Comparison of ENCODE assay signal across 8 cellular contexts in genomic region chr17:3845361-3845753, GRCh38. TPM values are rescaled to one million over a fixed set of nuclear protein-coding genes. Genes with fewer than 3 reads are reported as not detected.
DNase-seq lines count a peak whose midpoint lies in the region; ATAC-seq and TF ChIP-seq lines count a peak whose summit lies in the region.

No MANE protein-coding gene starts in this region.

- H3K27me3 ChIP-seq in ACC112 (ENCODE audit: insufficient read depth, low read length) (no peaks in the 10 kb centered on the region), HUES64 (ENCODE audit: insufficient read depth, low read length) (no peaks in the 10 kb centered on the region), thyroid gland (no peaks in the 10 kb centered on the region)

- TF ChIP-seq POLR2A in thyroid gland (IDR thresholded peaks at IDR 0.05): no peak

- peaks cover 13% of the 10 kb centered on the region for H3K36me3 Mint-ChIP-seq in activated CD4-positive, alpha-beta memory T cell treated with anti-CD3 and anti-CD28 coated beads for 36 hours
- peaks cover 22% of the 10 kb centered on the region for H3K36me3 Mint-ChIP-seq in nephron (ENCODE audit: low read depth)

- CTCF ChIA-PET in activated CD4-positive, alpha-beta memory T cell treated with anti-CD3 and anti-CD28 coated beads for 36 hours (lab: Charles Lee): interaction anchor here (0.7 to 6.0 kb wide), 22 partner anchors 9 to 228 kb away, joined by 3 to 125 read pairs (median 6); partner anchors contain the start of genes ATP2A3, CAMKK1 and HASPIN

- peak overlapping the region; percentile 86 for H3K27ac Mint-ChIP-seq in activated CD4-positive, alpha-beta memory T cell treated with anti-CD3 and anti-CD28 coated beads for 36 hours
- peak overlapping the region; percentile 70 to 97 (median 93) for H3K27ac Mint-ChIP-seq in nephron

- H3K36me3 ChIP-seq in ACC112 (ENCODE audit: insufficient read depth, low read length): peaks cover 1% of the 10 kb centered on the region; the same call in 1 of the 2 replicates
- H3K36me3 ChIP-seq in HUES64 (ENCODE audit: insufficient read depth, low read length): peaks cover 39% of the 10 kb centered on the region
- peaks cover 0 to 10% of the 10 kb centered on the region in 2 donors for H3K36me3 ChIP-seq in thyroid gland

- under 1% methylated on average over 11 of the region's 11 CpGs for WGBS in HUES64
- 2 to 3% methylated on average over 7 to 11 of the region's 11 CpGs for WGBS in thyroid gland, 2 donors

- POLR2A ChIA-PET in activated CD4-positive, alpha-beta memory T cell treated with anti-CD3 and anti-CD28 coated beads for 36 hours (lab: Charles Lee): interaction anchor here (0.8 to 2.7 kb wide), 5 partner anchors 8 to 298 kb away, joined by 3 to 18 read pairs (median 5); partner anchors contain the start of genes CYB5D2 and ZZEF1

- peak overlapping the region; percentile 98 for H3K9ac ChIP-seq in HUES64 (ENCODE audit: low read depth, low read length)

- H3K4me3 ChIP-seq in ACC112 (ENCODE audit: low read depth, low read length) (peak overlapping the region; percentile 97), HUES64 (ENCODE audit: low read length) (peak overlapping the region; percentile 89), thyroid gland (replicated peaks in 1 of 3) (peak overlapping the region; percentile 90 to 95 (median 90))

- intact Hi-C loops in activated CD4-positive, alpha-beta memory T cell treated with anti-CD3 and anti-CD28 coated beads for 36 hours (cut with micrococcal nuclease): loop anchor here (1.0 to 5.0 kb wide), 3 partner anchors 48 to 108 kb away; partner anchors contain the start of gene CAMKK1
- intact Hi-C loops in thyroid gland (cut with DNase I): no loop called here

- H3K9me3 ChIP-seq in HUES64 (ENCODE audit: insufficient read depth, low read depth, low read length) (no peaks in the 10 kb centered on the region), thyroid gland (no peaks in the 10 kb centered on the region)

- H3K27me3 Mint-ChIP-seq in activated CD4-positive, alpha-beta memory T cell treated with anti-CD3 and anti-CD28 coated beads for 36 hours: no peaks in the 10 kb centered on the region
- H3K27me3 Mint-ChIP-seq in nephron (ENCODE audit: low read depth): no peaks in the 10 kb centered on the region

- peak overlapping the region; percentile 62; the same call in 1 of the 2 replicates for H3K27ac ChIP-seq in ACC112 (ENCODE audit: low read depth, low read length)
- peak overlapping the region; percentile 92 for H3K27ac ChIP-seq in HUES64 (ENCODE audit: low read depth, low read length)
- H3K27ac ChIP-seq in thyroid gland: peak overlapping the region; percentile 77 to 96 (median 88)

- ATAC-seq in GM19043 (IDR thresholded peaks at IDR 0.05; ENCODE audit: low read depth, unreplicated experiment) (peak; percentile 11), esophagus mucosa (peak; percentile 41)

- H2AFZ ChIP-seq in ACC112 (ENCODE audit: low read length, unreplicated experiment): no peak overlapping the region

- DNase-seq in activated CD4-positive, alpha-beta memory T cell treated with anti-CD3 and anti-CD28 coated beads for 36 hours: peak; percentile 79
- peak; percentile 33 to 40 for DNase-seq in thyroid gland
- no peak for DNase-seq in cerebellar nuclear complex (lab: John Stamatoyannopoulos, UW)

- H3K79me2 ChIP-seq in ACC112 (ENCODE audit: control insufficient read depth, insufficient read depth, low read length, unreplicated experiment): peaks cover 43% of the 10 kb centered on the region

- no peaks in the 10 kb centered on the region for H3K9me3 Mint-ChIP-seq in activated CD4-positive, alpha-beta memory T cell treated with anti-CD3 and anti-CD28 coated beads for 36 hours
- no peaks in the 10 kb centered on the region for H3K9me3 Mint-ChIP-seq in nephron

- H3K4me1 ChIP-seq in ACC112 (ENCODE audit: control insufficient read depth, insufficient read depth, low read length, unreplicated experiment) (peaks cover 4% of the 10 kb centered on the region), HUES64 (ENCODE audit: insufficient read depth, low read length) (peaks cover 6% of the 10 kb centered on the region; the same call in 1 of the 2 replicates), thyroid gland (peaks cover 10 to 11% of the 10 kb centered on the region in 2 donors)

- H3K4me3 Mint-ChIP-seq in activated CD4-positive, alpha-beta memory T cell treated with anti-CD3 and anti-CD28 coated beads for 36 hours: peak overlapping the region; percentile 94
- peak overlapping the region; percentile 95 to 97 (median 97) for H3K4me3 Mint-ChIP-seq in nephron

- peaks cover 24% of the 10 kb centered on the region for H3K4me1 Mint-ChIP-seq in activated CD4-positive, alpha-beta memory T cell treated with anti-CD3 and anti-CD28 coated beads for 36 hours (ENCODE audit: low read depth)
- H3K4me1 Mint-ChIP-seq in nephron: peaks cover 14% of the 10 kb centered on the region

- TF ChIP-seq CTCF in nephron (IDR thresholded peaks at IDR 0.05; ENCODE audit: unreplicated experiment in 3 of 3) (no peak), thyroid gland (IDR thresholded peaks at IDR 0.05) (no peak)

RNA-seq across cellular contexts. Expression of gene NCBP3, which starts 0.7 kb away (rescaled TPM):
- polyA plus RNA-seq in HUES64 (2013, experiment 1 of 2): 35.6 TPM
- 36.1 TPM for polyA plus RNA-seq in HUES64 (2013, experiment 2 of 2)
- total RNA-seq in activated CD4-positive, alpha-beta memory T cell treated with anti-CD3 and anti-CD28 coated beads for 36 hours: 10 to 100 TPM; 38.8 to 42.4 TPM
- total RNA-seq in esophagus mucosa: 14.9 TPM
- 100 to 1,000 TPM in 1 of 4 donors, 10 to 100 TPM in 3; 28.4 to 265 (median 36.1) TPM for total RNA-seq in thyroid gland

RNA-seq across cellular contexts. Expression of gene ITGAE, which starts 44.4 kb away (rescaled TPM):
- polyA plus RNA-seq in HUES64 (2013, experiment 1 of 2): 36.6 TPM
- polyA plus RNA-seq in HUES64 (2013, experiment 2 of 2): 41.9 TPM
- total RNA-seq in activated CD4-positive, alpha-beta memory T cell treated with anti-CD3 and anti-CD28 coated beads for 36 hours: 10 to 100 TPM; 32.8 to 34.4 TPM
- 19.4 TPM for total RNA-seq in esophagus mucosa
- 10 to 100 TPM in 3 of 4 donors, 1 to 10 TPM in 1; 5.5 to 31.9 (median 19.4) TPM for total RNA-seq in thyroid gland

RNA-seq across cellular contexts. Expression of gene CAMKK1, which starts 47.5 kb away (rescaled TPM):
- 2.9 TPM for polyA plus RNA-seq in HUES64 (2013, experiment 1 of 2)
- polyA plus RNA-seq in HUES64 (2013, experiment 2 of 2): 3.7 TPM
- total RNA-seq in activated CD4-positive, alpha-beta memory T cell treated with anti-CD3 and anti-CD28 coated beads for 36 hours: 1 to 10 TPM; 3.3 to 3.9 TPM
- 4.2 TPM for total RNA-seq in esophagus mucosa
- total RNA-seq in thyroid gland: 10 to 100 TPM in 1 of 4 donors, 1 to 10 TPM in 3; 5.9 to 10.1 (median 7.9) TPM

Comparison
In these comparisons a context has a peak if more than half of its experiments do, and no peak if none do; other contexts are left out.
1. DNase-seq: peak in activated CD4-positive, alpha-beta memory T cell treated with anti-CD3 and anti-CD28 coated beads for 36 hours (single experiment) and thyroid gland (2 of 2); none in cerebellar nuclear complex (0 of 2).
2. Peak in every context shown above with its lines, with median percentiles within 50 percentile points of each other: H3K27ac ChIP-seq and H3K4me3 ChIP-seq.